12 cellular contexts compared by ENCODE assay signal in the genomic region with DNA sequence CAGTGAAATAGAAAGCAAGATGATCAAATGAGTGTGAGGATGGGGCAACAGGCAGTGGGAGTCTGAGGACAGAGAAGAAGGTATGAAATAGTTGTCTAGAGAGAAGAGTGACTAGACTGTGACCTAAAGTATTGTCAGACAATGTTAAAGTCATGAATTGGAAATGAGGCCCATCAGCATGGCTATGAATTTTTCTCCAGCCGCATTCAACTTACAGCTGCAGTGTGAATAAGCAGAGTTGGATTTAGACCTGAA. TPM values are rescaled to one million over a fixed set of nuclear protein-coding genes. Genes with fewer than 3 reads are reported as not detected.
"Had no signal": no experiment of that assay in that cellular context is flagged by ENCODE, and none has a peak within 500 bp of the region (broad histone marks: within the 10 kb centered on the region; RNA-seq: fewer than 3 reads in every experiment).

No MANE protein-coding gene starts in this region.

- H3K9ac ChIP-seq: GM23248, KMS-11 had no signal

- H3K27ac ChIP-seq: GM23248, HL-60, KMS-11 had no signal

- H3K4me3 Mint-ChIP-seq: HFFc6 had no signal

- FAIRE-seq: HepG2 had no signal

- H3K4me2 ChIP-seq: KMS-11 had no signal

- H3K4me3 ChIP-seq: GM23248, HAP-1 had no signal

- H3K27ac Mint-ChIP-seq: HFFc6 had no signal

- H3K9me3 Mint-ChIP-seq: HFFc6 had no signal

- H2AFZ ChIP-seq: GM23248 had no signal

- H3K4me1 ChIP-seq: HAP-1 had no signal

- ATAC-seq: HCT116, HepG2 had no signal

- H3K36me3 ChIP-seq: HAP-1 had no signal

- H3K9me3 ChIP-seq: HAP-1 had no signal

- DNase-seq: GM23248, GOT3, H7, HFFc6, KBM-7 had no signal

RNA-seq across cellular contexts. Expression of a gene that starts 4.1 kb away (rescaled TPM):
- total RNA-seq: GM23248, H4, H7, HepG2, HFFc6, HT1080 had no signal
- polyA plus RNA-seq: GM23248 had no signal
